Comparison of ENCODE assay signal across 4 cellular contexts in genomic region chr3:10266936-10267335, GRCh38. TPM values are rescaled to one million over a fixed set of nuclear protein-coding genes. Genes with fewer than 3 reads are reported as not detected.
"Had no signal": no experiment of that assay in that cellular context is flagged by ENCODE, and none has a peak within 500 bp of the region (broad histone marks: within the 10 kb centered on the region; RNA-seq: fewer than 3 reads in every experiment).

No MANE protein-coding gene starts in this region.

RNA-seq across cellular contexts. Expression of gene GHRL, which starts 25.8 kb away (rescaled TPM):
- total RNA-seq: fibroblast of lung, frontal cortex, glomerular endothelial cell, renal cortical epithelial cell had no signal
